15 cellular contexts compared by ENCODE assay signal in the genomic region with DNA sequence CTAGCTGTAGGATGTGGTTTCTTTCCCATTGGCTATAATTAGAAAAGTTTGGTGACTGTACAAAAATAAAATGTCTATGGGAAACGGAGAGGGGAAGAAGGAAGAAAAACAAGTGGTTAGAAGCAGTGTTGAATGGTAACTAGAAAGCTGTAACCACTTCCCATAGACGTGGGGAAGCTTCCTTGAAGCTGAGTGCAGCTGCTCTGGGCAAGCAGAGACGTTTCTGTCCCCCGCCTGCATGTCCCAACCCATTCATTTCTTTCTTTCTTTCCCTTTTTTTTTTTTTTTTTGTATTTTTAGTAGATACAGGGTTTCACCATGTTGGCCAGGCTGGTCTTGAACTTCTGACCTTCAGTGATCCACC.
DNase-seq lines count a peak whose midpoint lies in the region; ATAC-seq and TF ChIP-seq lines count a peak whose summit lies in the region.
"Had no signal": no experiment of that assay in that cellular context is flagged by ENCODE, and none has a peak within 500 bp of the region (broad histone marks: within the 10 kb centered on the region; RNA-seq: fewer than 3 reads in every experiment).

No MANE protein-coding gene starts in this region.

- DNase-seq in HL-60 (ENCODE audit: low read depth in 1 of 2, low spot score in 1 of 2) (peak in 1 of 2 experiments; percentile 75), HK-2 (ENCODE audit: unreplicated experiment) (no peak), omental fat pad (ENCODE audit: low spot score) (no peak)
- no peak for DNase-seq in stimulated activated CD4-positive, alpha-beta T cell treated with anti-CD3 and anti-CD28 coated beads, Interleukin-4, amount 100 ng/mL, for 1 hour
- DNase-seq: activated CD4-positive, alpha-beta T cell treated with anti-CD3 and anti-CD28 coated beads for 48 hours; activated naive CD4-positive, alpha-beta T cell; Calu3; caudate nucleus; mesendoderm; SW 1271 had no signal

- no peak overlapping the region for H3K4me3 ChIP-seq in HL-60 (replicated peaks; ENCODE audit: insufficient read depth, low read length)

- no peaks in the 10 kb centered on the region for H3K27me3 ChIP-seq in HL-60 (ENCODE audit: insufficient read depth, poor library complexity, severe bottlenecking)

- TF ChIP-seq CTCF in HL-60 (IDR thresholded peaks at IDR 0.05; ENCODE audit: insufficient read depth, low read length), result no peak
- no peak for TF ChIP-seq CTCF in omental fat pad (IDR thresholded peaks at IDR 0.05)

- H3K27ac ChIP-seq in HL-60 (replicated peaks), result peak overlapping the region; percentile 55
- H3K27ac ChIP-seq: KMS-11, parathyroid adenoma had no signal

- ATAC-seq in GM18511 (IDR thresholded peaks at IDR 0.05; ENCODE audit: unreplicated experiment) (peak; percentile 74), GM21447 (IDR thresholded peaks at IDR 0.05; ENCODE audit: unreplicated experiment) (peak; percentile 87), esophagus mucosa (peak; percentile 47), omental fat pad (ENCODE audit: low FRiP score) (no peak)
